ENCODE assay signal across 23 cellular contexts in genomic region chr11:32643526-32643925, GRCh38. TPM values are rescaled to one million over a fixed set of nuclear protein-coding genes. Genes with fewer than 3 reads are reported as not detected.
DNase-seq lines count a peak whose midpoint lies in the region; ATAC-seq and TF ChIP-seq lines count a peak whose summit lies in the region.
"Had no signal": no experiment of that assay in that cellular context is flagged by ENCODE, and none has a peak within 500 bp of the region (broad histone marks: within the 10 kb centered on the region; RNA-seq: fewer than 3 reads in every experiment).

No MANE protein-coding gene starts in this region.

- no peaks in the 10 kb centered on the region for H3K36me3 ChIP-seq in HCT116 (ENCODE audit: control insufficient read depth in 1 of 2, insufficient read depth in 2 of 2, low read length in 2 of 2)
- H3K36me3 ChIP-seq: heart right ventricle, lower lobe of right lung, SJSA1 had no signal

- H3K36me3 Mint-ChIP-seq in activated T-cell treated with anti-CD3 and anti-CD28 coated beads, Interleukin-2, amount 50 U/mL, for 72 hours (ENCODE audit: insufficient read depth in 2 of 2) = no peaks in the 10 kb centered on the region
- H3K36me3 Mint-ChIP-seq: activated naive CD8-positive, alpha-beta T cell treated with anti-CD3 and anti-CD28 coated beads for 36 hours; CD8-positive, alpha-beta T cell had no signal

- TF ChIP-seq CTCF in HCT116 (IDR thresholded peaks at IDR 0.05 in 2 of 3, conservative IDR thresholded peaks at IDR 0.05 in 1 of 3; ENCODE audit: borderline replicate concordance in 1 of 3, insufficient read depth in 1 of 3, low read depth in 2 of 3, low read length in 2 of 3) = no peak

- H3K4me3 ChIP-seq in HCT116 (replicated peaks in 1 of 2; ENCODE audit: low read depth in 1 of 2, low read length in 2 of 2) = no peak overlapping the region
- H3K4me3 ChIP-seq: heart right ventricle, lower lobe of right lung, SJSA1 had no signal

- CTCF ChIA-PET in HCT116 (lab: Charles Lee) = no interaction called here

- POLR2A ChIA-PET in HCT116 (lab: Charles Lee) = no interaction called here

- H4K20me1 ChIP-seq in HCT116 (ENCODE audit: insufficient read depth) = no peaks in the 10 kb centered on the region; the same call in 1 of the 2 replicates

- TF ChIP-seq RAD21 in HCT116 (IDR thresholded peaks at IDR 0.05; ENCODE audit: low read depth) = no peak

- H2AFZ ChIP-seq in HCT116 (ENCODE audit: low read depth, low read length, poor library complexity, severe bottlenecking) = peak overlapping the region; percentile 36

- RAD21 ChIA-PET in HCT116 (lab: Charles Lee; ENCODE audit: low non-redundant PET in 1 of 2, low total read pairs in 2 of 2, uncharacterized antibody in 2 of 2, unreplicated experiment in 2 of 2) = no interaction called here

- intact Hi-C loops in HCT116 (cut with micrococcal nuclease) = no loop called here

- no peaks in the 10 kb centered on the region for H3K9me3 ChIP-seq in HCT116 (ENCODE audit: control insufficient read depth in 1 of 2, insufficient read depth in 1 of 2, low read depth in 1 of 2, low read length in 2 of 2)
- H3K9me3 ChIP-seq: heart right ventricle, lower lobe of right lung, SJSA1 had no signal

- BruUV-seq in HCT116 (replicated peaks; lab: Mats Ljungman, UMichigan) = no TSS peak

- no peaks in the 10 kb centered on the region for H3K27me3 Mint-ChIP-seq in activated T-cell treated with anti-CD3 and anti-CD28 coated beads, Interleukin-2, amount 50 U/mL, for 72 hours (ENCODE audit: low read depth)

- H3K4me3 Mint-ChIP-seq in activated T-cell treated with anti-CD3 and anti-CD28 coated beads, Interleukin-2, amount 50 U/mL, for 72 hours = no peak overlapping the region
- H3K4me3 Mint-ChIP-seq: activated B cell treated with CpG ODN at 0.5 μM for 24 hours; activated naive CD8-positive, alpha-beta T cell treated with anti-CD3 and anti-CD28 coated beads for 36 hours; CD8-positive, alpha-beta T cell had no signal

- no peak overlapping the region for H3K9ac ChIP-seq in HCT116 (ENCODE audit: low read length)
- H3K9ac ChIP-seq: KMS-11 had no signal

- no peaks in the 10 kb centered on the region for H3K4me1 ChIP-seq in HCT116 (ENCODE audit: control insufficient read depth in 1 of 2, insufficient read depth in 2 of 2, low read length in 2 of 2)
- H3K4me1 ChIP-seq: heart right ventricle, lower lobe of right lung, SJSA1 had no signal

- no peak for TF ChIP-seq POLR2A in HCT116 (IDR thresholded peaks at IDR 0.05; ENCODE audit: borderline replicate concordance, extremely low read depth, insufficient read depth, insufficient read length)

- DNase-seq in HCT116 (ENCODE audit: low read depth, low spot score) (no peak), RPMI7951 (ENCODE audit: low read depth) (peak; percentile 17), non-pigmented ciliary epithelial cell (ENCODE audit: low read depth) (peak; percentile 11), NCI-H146 (lab: John Stamatoyannopoulos, UW) (no peak), OCI-M1 (lab: John Stamatoyannopoulos, UW) (no peak)
- DNase-seq in activated T-cell treated with anti-CD3 and anti-CD28 coated beads, Interleukin-2, amount 50 U/mL, for 72 hours = no peak
- DNase-seq: activated B cell treated with CpG ODN at 0.5 μM for 24 hours; activated naive CD8-positive, alpha-beta T cell treated with anti-CD3 and anti-CD28 coated beads for 36 hours; activated T-cell treated with anti-CD3 and anti-CD28 coated beads, Interleukin-2, amount 50 U/mL, for 48 hours; CD8-positive, alpha-beta T cell; dermis blood vessel endothelial cell; erythroblast; heart right ventricle; lower lobe of right lung; NCI-H1105 treated with DMSO at 0.1 percent for 48 hours; NCI-H2107; NCI-H526; nucleus accumbens; retina had no signal

- no peak overlapping the region for H3K27ac ChIP-seq in HCT116 (ENCODE audit: low read depth, low read length)
- H3K27ac ChIP-seq: heart right ventricle, KMS-11, lower lobe of right lung, SJSA1 had no signal

- H3K9me3 Mint-ChIP-seq in activated T-cell treated with anti-CD3 and anti-CD28 coated beads, Interleukin-2, amount 50 U/mL, for 72 hours = no peaks in the 10 kb centered on the region
- H3K9me3 Mint-ChIP-seq: activated B cell treated with CpG ODN at 0.5 μM for 24 hours; activated naive CD8-positive, alpha-beta T cell treated with anti-CD3 and anti-CD28 coated beads for 36 hours; CD8-positive, alpha-beta T cell had no signal

- H3K9me2 ChIP-seq in HCT116 (ENCODE audit: insufficient read depth) = no peaks in the 10 kb centered on the region

- H3K79me2 ChIP-seq in HCT116 (ENCODE audit: insufficient read depth, low read length) = no peaks in the 10 kb centered on the region

- H3K27me3 ChIP-seq in HCT116 (ENCODE audit: insufficient read depth, low read length) = no peaks in the 10 kb centered on the region
- H3K27me3 ChIP-seq: SJSA1 had no signal

- no peaks in the 10 kb centered on the region for H3K4me1 Mint-ChIP-seq in activated T-cell treated with anti-CD3 and anti-CD28 coated beads, Interleukin-2, amount 50 U/mL, for 72 hours (ENCODE audit: low read depth)
- H3K4me1 Mint-ChIP-seq: activated B cell treated with CpG ODN at 0.5 μM for 24 hours; activated naive CD8-positive, alpha-beta T cell treated with anti-CD3 and anti-CD28 coated beads for 36 hours had no signal

- ATAC-seq in HCT116 (no peak), esophagus mucosa (peak; percentile 78), GM21786 (IDR thresholded peaks at IDR 0.05; ENCODE audit: unreplicated experiment) (no peak)
- ATAC-seq in activated T-cell treated with anti-CD3 and anti-CD28 coated beads, Interleukin-2, amount 50 U/mL, for 72 hours (replicated peaks in 1 of 2) = no peak
- ATAC-seq: CD8-positive, alpha-beta T cell; heart right ventricle; lower lobe of right lung had no signal

- H3K4me2 ChIP-seq in HCT116 (ENCODE audit: low read length) = 0 out of 2 replicates have a peak overlapping the region, but pooled peaks have one; percentile 2
- H3K4me2 ChIP-seq: KMS-11 had no signal

- H3K27ac Mint-ChIP-seq in activated T-cell treated with anti-CD3 and anti-CD28 coated beads, Interleukin-2, amount 50 U/mL, for 72 hours = no peak overlapping the region
- H3K27ac Mint-ChIP-seq: activated B cell treated with CpG ODN at 0.5 μM for 24 hours; activated naive CD8-positive, alpha-beta T cell treated with anti-CD3 and anti-CD28 coated beads for 36 hours; CD8-positive, alpha-beta T cell had no signal

TF ChIP-seq in HCT116, 20 proteins besides CTCF, POLR2A, EP300 and RAD21 (continues in another document):
- TF ChIP-seq MAX (IDR thresholded peaks at IDR 0.05) = no peak
- no peak for TF ChIP-seq CBX3 (IDR thresholded peaks at IDR 0.05; ENCODE audit: low read depth)
- no peak for TF ChIP-seq ELF1 (IDR thresholded peaks at IDR 0.05; ENCODE audit: borderline replicate concordance, low read depth)
- no peak for TF ChIP-seq SIN3A (IDR thresholded peaks at IDR 0.05; ENCODE audit: low read depth)
- TF ChIP-seq ZBTB33 (IDR thresholded peaks at IDR 0.05; ENCODE audit: extremely low read depth, insufficient replicate concordance, low read length) = no peak
- TF ChIP-seq POLR2AphosphoS5 (IDR thresholded peaks at IDR 0.05; ENCODE audit: low read depth, low read length) = no peak
- no peak for TF ChIP-seq TCF7L2 (IDR thresholded peaks at IDR 0.05; ENCODE audit: borderline replicate concordance, extremely low read depth, insufficient read depth, insufficient read length)
- TF ChIP-seq EZH2 (IDR thresholded peaks at IDR 0.05) = no peak
- no peak for TF ChIP-seq JUND (IDR thresholded peaks at IDR 0.05)
- TF ChIP-seq EGR1 (IDR thresholded peaks at IDR 0.05; ENCODE audit: low read depth) = no peak
- TF ChIP-seq SRF (IDR thresholded peaks at IDR 0.05; ENCODE audit: low read depth) = no peak
- TF ChIP-seq FOSL1 (IDR thresholded peaks at IDR 0.05; ENCODE audit: low read depth) = no peak
- no peak for TF ChIP-seq SP1 (IDR thresholded peaks at IDR 0.05; ENCODE audit: low read depth)
- no peak for TF ChIP-seq ATF3 (IDR thresholded peaks at IDR 0.05)

RNA-seq across cellular contexts. Expression of gene EIF3M, which starts 59.9 kb away (rescaled TPM):
- total RNA-seq in HCT116 (2021; ENCODE audit: unreplicated experiment) (346 TPM), esophagus mucosa (186 TPM)
- polyA plus RNA-seq in HCT116 (2012) = 237 and 340 TPM in 2 replicates
- 673 and 742 TPM in 2 replicates for total RNA-seq in RPMI7951 (2014; rRNA removed; shearing (Covaris generic))
- total RNA-seq in activated T-cell treated with anti-CD3 and anti-CD28 coated beads, Interleukin-2, amount 50 U/mL, for 72 hours = 100 to 1,000 TPM; 276 to 287 TPM

Comparison
In these comparisons a context has a peak if more than half of its experiments do, and no peak if none do; other contexts are left out.
1. DNase-seq: peak in RPMI7951 (single experiment) and non-pigmented ciliary epithelial cell (single experiment); none in HCT116 (single experiment), activated T-cell treated with anti-CD3 and anti-CD28 coated beads, Interleukin-2, amount 50 U/mL, for 72 hours (0 of 2), NCI-H146 (single experiment) and OCI-M1 (single experiment).